ENCODE assay signal across 1 cellular context in genomic region chr1:165492845-165493244, GRCh38.
TF ChIP-seq lines count a peak whose summit lies in the region.

No MANE protein-coding gene starts in this region.

TF ChIP-seq in SK-N-SH, 30 proteins besides CTCF, POLR2A, EP300 and RAD21 (continued from another document):
- TF ChIP-seq PBX3 (IDR thresholded peaks at IDR 0.05) (no peak), USF1 (IDR thresholded peaks at IDR 0.05; ENCODE audit: borderline replicate concordance, low read depth) (no peak), IRF3 (IDR thresholded peaks at IDR 0.05; ENCODE audit: low read depth, low read length) (no peak)
